ENCODE assay signal across 29 cellular contexts in the genomic region with DNA sequence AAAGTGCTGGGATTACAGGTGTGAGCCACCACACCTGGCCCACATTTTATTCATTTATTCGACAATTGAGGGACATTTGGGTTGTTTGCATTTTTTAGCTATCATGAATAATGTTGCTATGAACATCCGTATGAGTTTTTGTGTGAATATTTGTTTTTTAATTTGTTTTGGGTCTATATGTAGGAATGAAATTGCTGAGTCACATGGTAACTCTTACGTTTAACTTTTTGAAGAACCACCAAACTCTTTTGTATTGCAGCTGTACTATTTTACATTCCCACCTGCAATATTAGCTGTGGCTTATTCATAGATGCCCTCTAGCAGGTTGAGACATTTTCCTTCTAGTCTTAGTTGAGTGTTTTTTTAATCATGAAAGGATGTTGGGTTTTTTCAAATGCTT. TPM values are rescaled to one million over a fixed set of nuclear protein-coding genes. Genes with fewer than 3 reads are reported as not detected.
"Had no signal": no experiment of that assay in that cellular context is flagged by ENCODE, and none has a peak within 500 bp of the region (broad histone marks: within the 10 kb centered on the region; RNA-seq: fewer than 3 reads in every experiment).

No MANE protein-coding gene starts in this region.

- H3K27me3 Mint-ChIP-seq: activated naive CD8-positive, alpha-beta T cell treated with anti-CD3 and anti-CD28 coated beads, Interleukin-2, amount 10 ng/mL, durations not matched to agents 7 days and 5 days; T-cell had no signal

- H3K4me3 ChIP-seq: adrenal gland, MG63, SK-N-MC had no signal

- H3K27ac ChIP-seq: SK-N-MC, VCaP had no signal

- H3K27ac Mint-ChIP-seq: activated CD8-positive, alpha-beta T cell treated with anti-CD3 and anti-CD28 coated beads, Interleukin-2, amount 10 ng/mL, durations not matched to agents 7 days and 5 days; activated naive CD8-positive, alpha-beta T cell treated with anti-CD3 and anti-CD28 coated beads, Interleukin-2, amount 10 ng/mL, durations not matched to agents 7 days and 5 days had no signal

- H3K9me3 Mint-ChIP-seq: activated naive CD8-positive, alpha-beta T cell treated with anti-CD3 and anti-CD28 coated beads, Interleukin-2, amount 10 ng/mL, durations not matched to agents 7 days and 5 days had no signal

- H3K4me3 Mint-ChIP-seq: activated CD8-positive, alpha-beta T cell treated with anti-CD3 and anti-CD28 coated beads, Interleukin-2, amount 10 ng/mL, durations not matched to agents 7 days and 5 days; activated naive CD8-positive, alpha-beta T cell treated with anti-CD3 and anti-CD28 coated beads, Interleukin-2, amount 10 ng/mL, durations not matched to agents 7 days and 5 days; T-cell had no signal

- H3K27me3 ChIP-seq: adrenal gland, MG63 had no signal

- H3K9me3 ChIP-seq: adrenal gland had no signal

- FAIRE-seq: colon had no signal

- DNase-seq: activated CD4-positive, CD25-positive, alpha-beta regulatory T cell; activated CD8-positive, alpha-beta memory T cell treated with anti-CD3 and anti-CD28 coated beads, Interleukin-2, amount 50 U/mL, for 48 hours; activated CD8-positive, alpha-beta T cell treated with anti-CD3 and anti-CD28 coated beads, Interleukin-2, amount 10 ng/mL, durations not matched to agents 7 days and 5 days; activated effector memory CD4-positive, alpha-beta T cell treated with Interleukin-2 at 50 U/mL for 16 hours; activated naive CD4-positive, alpha-beta T cell; activated naive CD8-positive, alpha-beta T cell treated with anti-CD3 and anti-CD28 coated beads, Interleukin-2, amount 10 ng/mL, durations not matched to agents 7 days and 5 days; activated T-cell treated with anti-CD3 and anti-CD28 coated beads, Interleukin-2, amount 50 U/mL, for 1 hour; adrenal gland; anterior cingulate cortex; cerebellar nuclear complex; MG63; MV-4-11; NCI-H1092 treated with DMSO at 0.1 percent for 48 hours; NCI-H1417 treated with DMSO at 0.1 percent for 48 hours; NCI-H1694; NCI-H2029; NCI-H2107; NCI-H345; NCI-H510A treated with DMSO at 0.1 percent for 48 hours; NCI-H69; NK-92 treated with Interleukin-12 subunit alpha and Interleukin-12 subunit beta, amount 100 ng/mL, for 24 hours; RPMI8226; T-cell had no signal

- ATAC-seq: activated CD8-positive, alpha-beta T cell treated with anti-CD3 and anti-CD28 coated beads, Interleukin-2, amount 10 ng/mL, durations not matched to agents 7 days and 5 days; Panc1; Right ventricle myocardium inferior; T-cell had no signal

- H3K36me3 ChIP-seq: adrenal gland had no signal

RNA-seq across cellular contexts. Expression of gene PLAC9, which starts 14.4 kb away (rescaled TPM):
- total RNA-seq: activated CD8-positive, alpha-beta T cell treated with anti-CD3 and anti-CD28 coated beads, Interleukin-2, amount 10 ng/mL, durations not matched to agents 7 days and 5 days; activated naive CD8-positive, alpha-beta T cell treated with anti-CD3 and anti-CD28 coated beads, Interleukin-2, amount 10 ng/mL, durations not matched to agents 7 days and 5 days; T-cell; T-helper 2 cell treated with Interferon-gamma antibody and Interleukin-4, amounts not matched to agents 100 ng/mL and 5 ng/mL, for 36 hours had no signal
